Comparison of ENCODE assay signal across 23 cellular contexts in the genomic region with DNA sequence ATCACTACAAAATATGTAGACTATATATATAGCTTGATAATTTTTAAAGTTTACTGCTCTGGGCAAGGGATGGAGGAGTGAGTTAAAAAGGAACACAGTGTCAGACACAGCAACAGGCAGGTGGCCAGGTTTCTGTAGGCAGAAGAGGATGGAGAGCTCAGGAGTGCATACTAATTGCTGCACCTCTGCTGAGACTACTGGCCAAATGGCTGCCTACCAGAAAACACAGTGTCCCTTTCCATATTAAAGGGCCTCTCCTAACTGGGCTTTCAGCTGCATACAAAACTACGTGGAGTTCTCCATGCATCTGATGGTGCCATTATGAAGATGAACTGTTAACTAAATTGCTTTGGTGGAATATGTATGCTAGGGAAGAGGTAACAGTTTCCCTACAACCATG. TPM values are rescaled to one million over a fixed set of nuclear protein-coding genes. Genes with fewer than 3 reads are reported as not detected.
A peak's percentile ranks its signal among the peaks of the same experiment; 100 is the strongest.
DNase-seq lines count a peak whose midpoint lies in the region; ATAC-seq, FAIRE-seq and TF ChIP-seq lines count a peak whose summit lies in the region.
"Had no signal": no experiment of that assay in that cellular context is flagged by ENCODE, and none has a peak within 500 bp of the region (broad histone marks: within the 10 kb centered on the region; RNA-seq: fewer than 3 reads in every experiment).

No MANE protein-coding gene starts in this region.

- TF ChIP-seq CTCF in dorsolateral prefrontal cortex (IDR thresholded peaks at IDR 0.05 in 54 of 56, conservative IDR thresholded peaks at IDR 0.05 in 2 of 56; ENCODE audit: low read depth in 1 of 56, partially characterized antibody in 56 of 56) (no peak), pancreas (IDR thresholded peaks at IDR 0.05) (no peak), uterus (IDR thresholded peaks at IDR 0.05) (no peak)

- no peaks in the 10 kb centered on the region for H3K36me3 ChIP-seq in pancreas
- H3K36me3 ChIP-seq in HAP-1 (replicated peaks) = no peaks in the 10 kb centered on the region
- no peaks in the 10 kb centered on the region for H3K36me3 ChIP-seq in uterus
- H3K36me3 ChIP-seq: MG63, prostate gland, tibial artery had no signal

- no peak for ATAC-seq in pancreas
- no peak for ATAC-seq in HG03139 (IDR thresholded peaks at IDR 0.05; ENCODE audit: unreplicated experiment)
- ATAC-seq: GM23338; naive thymus-derived CD8-positive, alpha-beta T cell; Right ventricle myocardium inferior had no signal

- FAIRE-seq in pancreas (lab: Jason Lieb, UNC) = no peak
- FAIRE-seq: bronchial epithelial cell, GM12891 had no signal

- H3K27ac ChIP-seq in dorsolateral prefrontal cortex = peak overlapping the region in 45 of 59 donors; percentile 5 to 82 (median 57)
- peak overlapping the region in 3 of 4 donors; percentile 3 to 68 (median 65) for H3K27ac ChIP-seq in pancreas
- H3K27ac ChIP-seq in uterus = no peak overlapping the region
- H3K27ac ChIP-seq: prostate gland, tibial artery had no signal

- in situ Hi-C loops in G401 (cut with HindIII; ENCODE audit: low sequenced_read_pairs) (no loop called here), HAP-1 (cut with MboI; ENCODE audit: low sequenced_read_pairs) (loop anchor here (25.0 kb wide), 1 partner anchor 366 kb away; no protein-coding TSS in a partner anchor)

- 69% methylated on average over 1 of the region's 1 CpG for WGBS in pancreas, 2 donors

- DNase-seq in G401 (ENCODE audit: low spot score) = peak; percentile 34
- DNase-seq in NCI-H2029 treated with DMSO at 0.1 percent for 48 hours (lab: John Stamatoyannopoulos, UW) = peak; percentile 94
- DNase-seq in dorsolateral prefrontal cortex = peak in 3 of 10 donors; percentile 30 to 40 (median 37)
- DNase-seq in pancreas = no peak
- no peak for DNase-seq in HAP-1 (ENCODE audit: low spot score in 2 of 2)
- DNase-seq in uterus = no peak
- no peak for DNase-seq in activated CD8-positive, alpha-beta memory T cell treated with anti-CD3 and anti-CD28 coated beads for 24 hours
- DNase-seq: activated CD4-positive, alpha-beta T cell treated with anti-CD3 and anti-CD28 coated beads for 4 hours; CD4-positive, alpha-beta T cell; MG63; naive thymus-derived CD8-positive, alpha-beta T cell; NCI-H1694; NCI-H524 treated with DMSO at 0.1 percent for 48 hours; stimulated activated CD4-positive, alpha-beta T cell treated with anti-CD3 and anti-CD28 coated beads, Interleukin-1b, Interleukin-23, amount 100 ng/mL, for 48 hours; stimulated activated naive CD4-positive, alpha-beta T cell; tibial artery had no signal

- H3K27me3 ChIP-seq in dorsolateral prefrontal cortex (no peaks in the 10 kb centered on the region), pancreas (no peaks in the 10 kb centered on the region), HAP-1 (ENCODE audit: low read depth) (no peaks in the 10 kb centered on the region), uterus (no peaks in the 10 kb centered on the region)
- H3K27me3 ChIP-seq: tibial artery had no signal

- no peak for TF ChIP-seq POLR2A in uterus (IDR thresholded peaks at IDR 0.05)

- peaks cover 3 to 21% (median 16%) of the 10 kb centered on the region in 3 donors for H3K4me1 ChIP-seq in pancreas
- peaks cover 6% of the 10 kb centered on the region for H3K4me1 ChIP-seq in HAP-1
- no peaks in the 10 kb centered on the region for H3K4me1 ChIP-seq in uterus
- H3K4me1 ChIP-seq: prostate gland, tibial artery had no signal

- H3K4me3 ChIP-seq in dorsolateral prefrontal cortex (peak overlapping the region in 37 of 59 donors; percentile 0 to 61 (median 39)), pancreas (no peak overlapping the region), HAP-1 (no peak overlapping the region), uterus (no peak overlapping the region)
- H3K4me3 ChIP-seq: GM23338, MG63, prostate gland, tibial artery had no signal

- H3K9me3 ChIP-seq in pancreas (no peaks in the 10 kb centered on the region), HAP-1 (no peaks in the 10 kb centered on the region), uterus (no peaks in the 10 kb centered on the region)
- H3K9me3 ChIP-seq: MG63, prostate gland, tibial artery had no signal

- intact Hi-C loops in dorsolateral prefrontal cortex (cut with DNase I) (no loop called here), pancreas (cut with DNase I) (no loop called here), uterus (cut with DNase I; ENCODE audit: low total_unique reads) (no loop called here)

RNA-seq across cellular contexts. Expression of gene ATP13A4, which starts 1.8 kb away (rescaled TPM):
- total RNA-seq in G401 (2014; rRNA removed; shearing (Covaris generic)) = not detected in 2 replicates
- 100 to 1,000 TPM in 3 of 120 experiments, 10 to 100 TPM in 117; 20.4 to 151 (median 48.2) TPM for total RNA-seq in dorsolateral prefrontal cortex
- total RNA-seq in pancreas = 10 to 100 TPM in 3 of 6 donors, 1 to 10 TPM in 3; 6.7 to 15.7 (median 9.8) TPM
- 10 to 100 TPM in 1 of 2 donors, 1 to 10 TPM in 1; 5.7 to 13.3 TPM for polyA plus RNA-seq in pancreas
- total RNA-seq in uterus = 1 to 10 TPM in 1 of 4 donors, under 1 TPM in 2, not detected in 1; 0.77 to 5.9 (median 0.88) TPM
- total RNA-seq: dermis microvascular lymphatic vessel endothelial cell, GM23338 had no signal
- polyA plus RNA-seq: GM23338 had no signal

RNA-seq across cellular contexts. Expression of gene OPA1, which starts 40.1 kb away (rescaled TPM):
- total RNA-seq in G401 (2014; rRNA removed; shearing (Covaris generic)) = 63.4 and 116 TPM in 2 replicates
- total RNA-seq in dorsolateral prefrontal cortex = 100 to 1,000 TPM in 105 of 120 experiments, 10 to 100 TPM in 15; 66.6 to 180 (median 124) TPM
- 10 to 100 TPM; 23.3 to 31.7 (median 25.3) TPM for total RNA-seq in pancreas
- 10 to 100 TPM in 1 of 2 donors, 1 to 10 TPM in 1; 6.3 to 13.7 TPM for polyA plus RNA-seq in pancreas
- 10 to 100 TPM; 20.3 to 68.4 (median 39.7) TPM for total RNA-seq in uterus

Comparison
In these comparisons a context has a peak if more than half of its experiments do, and no peak if none do; other contexts are left out.
1. DNase-seq: peak in G401 (single experiment) and NCI-H2029 treated with DMSO at 0.1 percent for 48 hours (single experiment); none in pancreas (0 of 6), HAP-1 (0 of 2), uterus (0 of 2) and activated CD8-positive, alpha-beta memory T cell treated with anti-CD3 and anti-CD28 coated beads for 24 hours (single experiment).
2. H3K27ac ChIP-seq: peak in dorsolateral prefrontal cortex (45 of 59) and pancreas (3 of 4); none in uterus (0 of 2).
3. H3K4me3 ChIP-seq: peak in dorsolateral prefrontal cortex (37 of 59); none in pancreas (0 of 4), HAP-1 (single experiment) and uterus (0 of 2).